ENCODE assay signal across 8 cellular contexts in genomic region chr2:100292022-100292580, GRCh38. TPM values are rescaled to one million over a fixed set of nuclear protein-coding genes. Genes with fewer than 3 reads are reported as not detected.
A peak's percentile ranks its signal among the peaks of the same experiment; 100 is the strongest.
DNase-seq lines count a peak whose midpoint lies in the region; ATAC-seq and TF ChIP-seq lines count a peak whose summit lies in the region.

No MANE protein-coding gene starts in this region.

- H3K27ac Mint-ChIP-seq in natural killer cell, result no peak overlapping the region

- H3K9ac ChIP-seq in mammary epithelial cell (ENCODE audit: insufficient read depth, low read length) (no peak overlapping the region), colonic mucosa (ENCODE audit: low read depth in 2 of 2, low read length in 2 of 2) (no peak overlapping the region)

- H2AFZ ChIP-seq in mammary epithelial cell (ENCODE audit: low read depth, low read length), result peak overlapping the region; percentile 4

- no peak for TF ChIP-seq POLR2A in gastrocnemius medialis (IDR thresholded peaks at IDR 0.05)

- H3K27me3 Mint-ChIP-seq in natural killer cell (ENCODE audit: low read depth in 2 of 2), result peaks cover 7% of the 10 kb centered on the region in 2 donors

- H3K9me3 Mint-ChIP-seq in natural killer cell, result no peaks in the 10 kb centered on the region

- peak in 2 of 3 donors; percentile 31 to 51 for ATAC-seq in natural killer cell
- ATAC-seq in gastrocnemius medialis, result no peak
- no peak for ATAC-seq in GM21526 (IDR thresholded peaks at IDR 0.05; ENCODE audit: low FRiP score, unreplicated experiment)

- H3K36me3 Mint-ChIP-seq in natural killer cell, result no peaks in the 10 kb centered on the region

- H3K27me3 ChIP-seq in SJSA1 (replicated peaks) (no peaks in the 10 kb centered on the region), mammary epithelial cell (ENCODE audit: insufficient read depth, low read length) (no peaks in the 10 kb centered on the region), gastrocnemius medialis (no peaks in the 10 kb centered on the region), colonic mucosa (no peaks in the 10 kb centered on the region)

- H3K4me3 ChIP-seq in SJSA1 (no peak overlapping the region), mammary epithelial cell (replicated peaks in 1 of 3; ENCODE audit: insufficient read depth in 1 of 3, low read depth in 2 of 3, low read length in 3 of 3) (no peak overlapping the region), gastrocnemius medialis (no peak overlapping the region), colonic mucosa (no peak overlapping the region)

- intact Hi-C loops in mammary epithelial cell (cut with micrococcal nuclease), result loop anchor here (5.0 kb wide), 1 partner anchor 75 kb away; no protein-coding TSS in a partner anchor
- intact Hi-C loops in natural killer cell (cut with micrococcal nuclease), result no loop called here
- intact Hi-C loops in gastrocnemius medialis (cut with DNase I; ENCODE audit: low total_unique reads), result no loop called here
- intact Hi-C loops in colonic mucosa (cut with DNase I), result no loop called here

- dilution Hi-C loops in mammary epithelial cell (cut with HindIII; ENCODE audit: low sequenced_read_pairs), result loop anchor here (5.0 kb wide), 1 partner anchor 75 kb away; no protein-coding TSS in a partner anchor

- H3K27ac ChIP-seq in SJSA1 (peak overlapping the region; percentile 82), mammary epithelial cell (ENCODE audit: insufficient read depth, low read depth, low read length) (peak overlapping the region; percentile 84), gastrocnemius medialis (no peak overlapping the region), colonic mucosa (no peak overlapping the region)

- CTCF ChIA-PET in mammary epithelial cell (lab: Charles Lee; ENCODE audit: low non-redundant PET), result interaction anchor here (1.9 kb wide), 1 partner anchor 30 kb away, joined by 8 read pairs; no protein-coding TSS in a partner anchor

- H3K4me3 Mint-ChIP-seq in natural killer cell, result no peak overlapping the region

- no peaks in the 10 kb centered on the region for H4K20me1 ChIP-seq in mammary epithelial cell (ENCODE audit: insufficient read depth, low read length)

- H3K79me2 ChIP-seq in mammary epithelial cell (ENCODE audit: insufficient read depth, low read length), result no peaks in the 10 kb centered on the region

- DNase-seq in activated naive CD4-positive, alpha-beta T cell treated with Interleukin-2 at 50 U/mL for 16 hours, result peak; percentile 13
- DNase-seq in activated naive CD4-positive, alpha-beta T cell treated with anti-CD3 and anti-CD28 coated beads, Interleukin-2, amount 50 U/mL, for 16 hours, result no peak
- DNase-seq in SJSA1 (ENCODE audit: low read depth in 1 of 2, low spot score in 2 of 2) (peak; percentile 78 to 88), mammary epithelial cell (peak; percentile 95), natural killer cell (no peak), gastrocnemius medialis (no peak), colonic mucosa (no peak)

- no TSS peak for BruUV-seq in mammary epithelial cell (replicated peaks; lab: Mats Ljungman, UMichigan)

- no peaks in the 10 kb centered on the region for H3K4me1 Mint-ChIP-seq in natural killer cell

- H3K4me1 ChIP-seq in SJSA1 (replicated peaks) (peaks cover 31% of the 10 kb centered on the region), mammary epithelial cell (ENCODE audit: insufficient read depth, low read length) (peaks cover 19% of the 10 kb centered on the region), gastrocnemius medialis (no peaks in the 10 kb centered on the region), colonic mucosa (no peaks in the 10 kb centered on the region)

- WGBS in mammary epithelial cell (ENCODE audit: low coverage, missing lambda C conversion rate), result 8% methylated on average over 3 of the region's 4 CpGs

- TF ChIP-seq CTCF in mammary epithelial cell (conservative IDR thresholded peaks at IDR 0.05 in 1 of 2, IDR thresholded peaks at IDR 0.05 in 1 of 2; ENCODE audit: extremely low read depth in 1 of 2, insufficient read depth in 1 of 2, low read depth in 1 of 2, low read length in 2 of 2), result peak in 1 of 2 donors; percentile 36
- no peak for TF ChIP-seq CTCF in natural killer cell (IDR thresholded peaks at IDR 0.05)
- TF ChIP-seq CTCF in gastrocnemius medialis (IDR thresholded peaks at IDR 0.05 in 4 of 5, conservative IDR thresholded peaks at IDR 0.05 in 1 of 5), result no peak
- TF ChIP-seq CTCF in colonic mucosa (IDR thresholded peaks at IDR 0.05), result no peak

- H3K9me3 ChIP-seq in SJSA1 (replicated peaks), result no peaks in the 10 kb centered on the region
- no peaks in the 10 kb centered on the region for H3K9me3 ChIP-seq in mammary epithelial cell (replicated peaks; ENCODE audit: insufficient read depth, low read length)
- H3K9me3 ChIP-seq in gastrocnemius medialis, result no peaks in the 10 kb centered on the region
- no peaks in the 10 kb centered on the region for H3K9me3 ChIP-seq in colonic mucosa

- no peaks in the 10 kb centered on the region for H3K36me3 ChIP-seq in SJSA1
- no peaks in the 10 kb centered on the region for H3K36me3 ChIP-seq in mammary epithelial cell (ENCODE audit: insufficient read depth, low read length)
- peaks cover 0 to 9% of the 10 kb centered on the region in 2 donors for H3K36me3 ChIP-seq in gastrocnemius medialis
- no peaks in the 10 kb centered on the region for H3K36me3 ChIP-seq in colonic mucosa

- in situ Hi-C loops in mammary epithelial cell (cut with MboI; ENCODE audit: low sequenced_read_pairs in 2 of 2), result no loop called here
- in situ Hi-C loops in gastrocnemius medialis (cut with MboI; ENCODE audit: low sequenced_read_pairs in 4 of 4), result no loop called here

- H3K4me2 ChIP-seq in mammary epithelial cell (ENCODE audit: insufficient read depth, low read depth, low read length), result no peak overlapping the region

RNA-seq across cellular contexts. Expression of gene LONRF2, which starts 30.2 kb away (rescaled TPM):
- 0.81 TPM in 1 of 2 replicates, not detected in the other for total RNA-seq in SJSA1 (2014; rRNA removed; shearing (Covaris generic))
- under 1 TPM; under 0.01 to 0.02 TPM for total RNA-seq in mammary epithelial cell
- not detected for polyA plus RNA-seq in mammary epithelial cell
- polyA minus RNA-seq in mammary epithelial cell, result not detected
- not detected for total RNA-seq in natural killer cell
- 1 to 10 TPM; 5.0 to 8.8 (median 7.6) TPM for total RNA-seq in gastrocnemius medialis
- total RNA-seq in colonic mucosa, result 1 to 10 TPM in 1 of 2 donors, under 1 TPM in 1; 0.17 to 1.7 TPM

Comparison
In these comparisons a context has a peak if more than half of its experiments do, and no peak if none do; other contexts are left out.
1. DNase-seq: peak in activated naive CD4-positive, alpha-beta T cell treated with Interleukin-2 at 50 U/mL for 16 hours (single experiment), SJSA1 (2 of 2) and mammary epithelial cell (single experiment); none in activated naive CD4-positive, alpha-beta T cell treated with anti-CD3 and anti-CD28 coated beads, Interleukin-2, amount 50 U/mL, for 16 hours (single experiment), natural killer cell (single experiment), gastrocnemius medialis (0 of 2) and colonic mucosa (single experiment).
2. H3K27ac ChIP-seq: peak in SJSA1 (single experiment) and mammary epithelial cell (single experiment); none in gastrocnemius medialis (0 of 4) and colonic mucosa (single experiment).
3. ATAC-seq: peak in natural killer cell (2 of 3); none in gastrocnemius medialis (0 of 2) and GM21526 (single experiment).